ENCODE assay signal across 2 cellular contexts in genomic region chr1:109231085-109231484, GRCh38.
TF ChIP-seq lines count a peak whose summit lies in the region.

No MANE protein-coding gene starts in this region.

TF ChIP-seq in HepG2, 621 proteins besides CTCF, POLR2A, EP300 and RAD21:
- TF ChIP-seq TEAD2 (CRISPR knock-in tag; IDR thresholded peaks at IDR 0.05) (no peak), TSC22D2 (CRISPR knock-in tag; IDR thresholded peaks at IDR 0.05; ENCODE audit: borderline replicate concordance) (no peak), ZSCAN12 (CRISPR knock-in tag; IDR thresholded peaks at IDR 0.05) (no peak), ZNF44 (CRISPR knock-in tag; IDR thresholded peaks at IDR 0.05) (no peak), ZNF441 (CRISPR knock-in tag; IDR thresholded peaks at IDR 0.05; ENCODE audit: borderline replicate concordance) (no peak), DR1 (CRISPR knock-in tag; IDR thresholded peaks at IDR 0.05) (no peak), BHLHE40 (IDR thresholded peaks at IDR 0.05; ENCODE audit: low read length) (no peak), ZBTB3 (CRISPR knock-in tag; IDR thresholded peaks at IDR 0.05; ENCODE audit: borderline replicate concordance, low read depth) (no peak), SSRP1 (CRISPR knock-in tag; IDR thresholded peaks at IDR 0.05) (no peak)
- TF ChIP-seq, protein P1, sequence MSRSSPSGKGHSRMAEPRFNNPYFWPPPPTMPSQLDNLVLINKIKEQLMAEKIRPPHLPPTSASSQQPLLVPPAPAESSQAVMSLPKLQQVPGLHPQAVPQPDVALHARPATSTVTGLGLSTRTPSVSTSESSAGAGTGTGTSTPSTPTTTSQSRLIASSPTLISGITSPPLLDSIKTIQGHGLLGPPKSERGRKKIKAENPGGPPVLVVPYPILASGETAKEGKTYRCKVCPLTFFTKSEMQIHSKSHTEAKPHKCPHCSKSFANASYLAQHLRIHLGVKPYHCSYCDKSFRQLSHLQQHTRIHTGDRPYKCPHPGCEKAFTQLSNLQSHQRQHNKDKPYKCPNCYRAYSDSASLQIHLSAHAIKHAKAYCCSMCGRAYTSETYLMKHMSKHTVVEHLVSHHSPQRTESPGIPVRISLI (CRISPR knock-in tag; IDR thresholded peaks at IDR 0.05; ENCODE audit: borderline replicate concordance): no peak
- TF ChIP-seq, protein P2, sequence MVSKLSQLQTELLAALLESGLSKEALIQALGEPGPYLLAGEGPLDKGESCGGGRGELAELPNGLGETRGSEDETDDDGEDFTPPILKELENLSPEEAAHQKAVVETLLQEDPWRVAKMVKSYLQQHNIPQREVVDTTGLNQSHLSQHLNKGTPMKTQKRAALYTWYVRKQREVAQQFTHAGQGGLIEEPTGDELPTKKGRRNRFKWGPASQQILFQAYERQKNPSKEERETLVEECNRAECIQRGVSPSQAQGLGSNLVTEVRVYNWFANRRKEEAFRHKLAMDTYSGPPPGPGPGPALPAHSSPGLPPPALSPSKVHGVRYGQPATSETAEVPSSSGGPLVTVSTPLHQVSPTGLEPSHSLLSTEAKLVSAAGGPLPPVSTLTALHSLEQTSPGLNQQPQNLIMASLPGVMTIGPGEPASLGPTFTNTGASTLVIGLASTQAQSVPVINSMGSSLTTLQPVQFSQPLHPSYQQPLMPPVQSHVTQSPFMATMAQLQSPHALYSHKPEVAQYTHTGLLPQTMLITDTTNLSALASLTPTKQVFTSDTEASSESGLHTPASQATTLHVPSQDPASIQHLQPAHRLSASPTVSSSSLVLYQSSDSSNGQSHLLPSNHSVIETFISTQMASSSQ (IDR thresholded peaks at IDR 0.05; ENCODE audit: low read depth): no peak
- TF ChIP-seq, protein P2 (CRISPR knock-in tag; IDR thresholded peaks at IDR 0.05; ENCODE audit: borderline replicate concordance): no peak
- TF ChIP-seq, protein P3, sequence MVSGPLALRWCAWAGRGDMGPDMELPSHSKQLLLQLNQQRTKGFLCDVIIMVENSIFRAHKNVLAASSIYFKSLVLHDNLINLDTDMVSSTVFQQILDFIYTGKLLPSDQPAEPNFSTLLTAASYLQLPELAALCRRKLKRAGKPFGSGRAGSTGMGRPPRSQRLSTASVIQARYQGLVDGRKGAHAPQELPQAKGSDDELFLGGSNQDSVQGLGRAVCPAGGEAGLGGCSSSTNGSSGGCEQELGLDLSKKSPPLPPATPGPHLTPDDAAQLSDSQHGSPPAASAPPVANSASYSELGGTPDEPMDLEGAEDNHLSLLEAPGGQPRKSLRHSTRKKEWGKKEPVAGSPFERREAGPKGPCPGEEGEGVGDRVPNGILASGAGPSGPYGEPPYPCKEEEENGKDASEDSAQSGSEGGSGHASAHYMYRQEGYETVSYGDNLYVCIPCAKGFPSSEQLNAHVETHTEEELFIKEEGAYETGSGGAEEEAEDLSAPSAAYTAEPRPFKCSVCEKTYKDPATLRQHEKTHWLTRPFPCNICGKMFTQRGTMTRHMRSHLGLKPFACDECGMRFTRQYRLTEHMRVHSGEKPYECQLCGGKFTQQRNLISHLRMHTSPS (CRISPR knock-in tag; IDR thresholded peaks at IDR 0.05; ENCODE audit: low read depth): no peak

TF ChIP-seq in WTC11, 78 proteins besides CTCF, POLR2A, EP300 and RAD21:
- no peak for TF ChIP-seq JUN (CRISPR knock-in tag; IDR thresholded peaks at IDR 0.05)
- no peak for TF ChIP-seq RELA (CRISPR knock-in tag; IDR thresholded peaks at IDR 0.05; ENCODE audit: borderline replicate concordance)
- no peak for TF ChIP-seq GRHL2 (CRISPR knock-in tag; IDR thresholded peaks at IDR 0.05; ENCODE audit: insufficient replicate concordance, severe bottlenecking)
- TF ChIP-seq ATF6 (CRISPR knock-in tag; IDR thresholded peaks at IDR 0.05): no peak
- no peak for TF ChIP-seq NFE2L1 (CRISPR knock-in tag; IDR thresholded peaks at IDR 0.05)
- TF ChIP-seq, protein P4, sequence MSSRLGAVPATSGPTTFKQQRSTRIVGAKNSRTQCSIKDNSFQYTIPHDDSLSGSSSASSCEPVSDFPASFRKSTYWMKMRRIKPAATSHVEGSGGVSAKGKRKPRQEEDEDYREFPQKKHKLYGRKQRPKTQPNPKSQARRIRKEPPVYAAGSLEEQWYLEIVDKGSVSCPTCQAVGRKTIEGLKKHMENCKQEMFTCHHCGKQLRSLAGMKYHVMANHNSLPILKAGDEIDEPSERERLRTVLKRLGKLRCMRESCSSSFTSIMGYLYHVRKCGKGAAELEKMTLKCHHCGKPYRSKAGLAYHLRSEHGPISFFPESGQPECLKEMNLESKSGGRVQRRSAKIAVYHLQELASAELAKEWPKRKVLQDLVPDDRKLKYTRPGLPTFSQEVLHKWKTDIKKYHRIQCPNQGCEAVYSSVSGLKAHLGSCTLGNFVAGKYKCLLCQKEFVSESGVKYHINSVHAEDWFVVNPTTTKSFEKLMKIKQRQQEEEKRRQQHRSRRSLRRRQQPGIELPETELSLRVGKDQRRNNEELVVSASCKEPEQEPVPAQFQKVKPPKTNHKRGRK (CRISPR knock-in tag; IDR thresholded peaks at IDR 0.05; ENCODE audit: borderline replicate concordance): no peak
- TF ChIP-seq, protein P5, sequence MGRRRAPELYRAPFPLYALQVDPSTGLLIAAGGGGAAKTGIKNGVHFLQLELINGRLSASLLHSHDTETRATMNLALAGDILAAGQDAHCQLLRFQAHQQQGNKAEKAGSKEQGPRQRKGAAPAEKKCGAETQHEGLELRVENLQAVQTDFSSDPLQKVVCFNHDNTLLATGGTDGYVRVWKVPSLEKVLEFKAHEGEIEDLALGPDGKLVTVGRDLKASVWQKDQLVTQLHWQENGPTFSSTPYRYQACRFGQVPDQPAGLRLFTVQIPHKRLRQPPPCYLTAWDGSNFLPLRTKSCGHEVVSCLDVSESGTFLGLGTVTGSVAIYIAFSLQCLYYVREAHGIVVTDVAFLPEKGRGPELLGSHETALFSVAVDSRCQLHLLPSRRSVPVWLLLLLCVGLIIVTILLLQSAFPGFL (CRISPR knock-in tag; IDR thresholded peaks at IDR 0.05; ENCODE audit: borderline replicate concordance): no peak
- TF ChIP-seq ATF3 (CRISPR knock-in tag; conservative IDR thresholded peaks at IDR 0.05): no peak
- TF ChIP-seq SMAD3 (CRISPR knock-in tag; IDR thresholded peaks at IDR 0.05; ENCODE audit: borderline replicate concordance): no peak
- no peak for TF ChIP-seq NR3C1 (CRISPR knock-in tag; conservative IDR thresholded peaks at IDR 0.05; ENCODE audit: low read depth)
